In the genomic region with DNA sequence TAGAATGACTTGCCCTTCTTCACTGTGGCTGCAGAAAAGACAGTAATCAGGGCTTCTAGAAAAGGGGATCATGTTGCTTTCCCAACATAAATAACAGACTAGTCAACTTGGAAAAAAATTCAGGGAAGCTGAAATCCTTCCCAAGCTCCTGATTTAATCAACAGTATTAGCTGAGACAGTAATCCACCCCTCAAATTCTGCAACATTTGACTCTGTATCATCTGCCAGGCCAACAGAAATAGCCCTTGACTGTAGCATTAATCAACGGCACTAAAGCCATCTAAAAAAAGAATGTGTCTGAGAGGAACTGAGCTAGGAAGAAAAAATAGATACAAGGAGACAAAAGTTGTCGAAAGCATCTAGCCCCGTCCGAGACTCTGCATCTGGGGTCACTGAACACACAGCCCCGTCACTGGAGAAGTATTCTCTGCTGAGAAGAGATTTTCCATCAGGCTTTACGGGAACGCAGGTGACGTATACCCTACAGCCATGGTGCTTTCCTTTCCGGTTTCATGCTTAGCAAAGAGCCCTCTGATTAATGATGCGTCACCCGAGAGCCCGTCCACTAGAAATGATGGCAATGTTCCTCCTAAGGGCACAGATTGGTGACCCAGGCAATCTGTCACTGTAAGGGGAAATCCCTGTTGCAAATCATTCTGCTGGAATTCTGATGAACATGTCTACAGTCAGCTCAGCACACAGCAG, we compare ENCODE assay signal across 8 cellular contexts.
DNase-seq lines count a peak whose midpoint lies in the region; ATAC-seq, FAIRE-seq and TF ChIP-seq lines count a peak whose summit lies in the region.

No MANE protein-coding gene starts in this region.

- H3K27me3 ChIP-seq in adipocyte (replicated peaks; ENCODE audit: control insufficient read depth, insufficient read depth, low read length): no peaks in the 10 kb centered on the region

- peaks cover 4% of the 10 kb centered on the region for H3K4me1 ChIP-seq in HEK293 (ENCODE audit: control insufficient read depth, insufficient read depth, low read length)
- peaks cover 3% of the 10 kb centered on the region for H3K4me1 ChIP-seq in adipocyte (ENCODE audit: control insufficient read depth, insufficient read depth, low read length)

- DNase-seq in 8988T: peak; percentile 23
- DNase-seq in adipocyte (ENCODE audit: low read depth): peak; percentile 85
- no peak for DNase-seq in NCI-H446 treated with DMSO at 0.1 percent for 48 hours (lab: John Stamatoyannopoulos, UW)
- no peak for DNase-seq in SIG-M5 treated with dmso at 0.1 percent for 504 hours (lab: John Stamatoyannopoulos, UW; ENCODE audit: unreplicated experiment)

- POLR2A ChIA-PET in HEK293 (lab: Yijun Ruan, JAX): no interaction called here

- H3K4me3 ChIP-seq in HEK293 (ENCODE audit: low read depth, low read length) (no peak overlapping the region), adipocyte (ENCODE audit: low read length) (peak overlapping the region; percentile 45)

- CTCF ChIA-PET in HEK293 (lab: Yijun Ruan, JAX): interaction anchor here (1.5 to 2.5 kb wide), 3 partner anchors 33 to 192 kb away, joined by 4 to 9 read pairs (median 5); no protein-coding TSS in a partner anchor

- H3K9me3 ChIP-seq in HEK293 (ENCODE audit: control insufficient read depth, insufficient read depth, low read depth, low read length) (no peaks in the 10 kb centered on the region), adipocyte (ENCODE audit: control insufficient read depth, low read length) (no peaks in the 10 kb centered on the region)

- no peak overlapping the region for H3K27ac ChIP-seq in HEK293 (ENCODE audit: extremely low read depth, low read depth, low read length)

- no peaks in the 10 kb centered on the region for H3K36me3 ChIP-seq in HEK293 (ENCODE audit: control insufficient read depth in 2 of 2, insufficient read depth in 1 of 2, low read length in 2 of 2)
- H3K36me3 ChIP-seq in adipocyte (ENCODE audit: control insufficient read depth, insufficient read depth, low read length, severe bottlenecking): no peaks in the 10 kb centered on the region

- ATAC-seq in GM18511 (IDR thresholded peaks at IDR 0.05; ENCODE audit: unreplicated experiment): no peak
- no peak for ATAC-seq in GM19467 (IDR thresholded peaks at IDR 0.05; ENCODE audit: unreplicated experiment)

- no peak for TF ChIP-seq CTCF in HEK293 (tag by site-specific recombination; IDR thresholded peaks at IDR 0.05)

- peak overlapping the region; percentile 21 for H3K9ac ChIP-seq in adipocyte (ENCODE audit: low read length)

- FAIRE-seq in islet of Langerhans (lab: Jason Lieb, UNC): peak; percentile 88

TF ChIP-seq in HEK293, 187 proteins besides CTCF, POLR2A, EP300 and RAD21:
- TF ChIP-seq ZNF2 (tag by site-specific recombination; IDR thresholded peaks at IDR 0.05) (no peak), GFI1B (tag by site-specific recombination; IDR thresholded peaks at IDR 0.05) (peak; percentile 27; the same call in 1 of the 2 replicates)
- TF ChIP-seq, protein P1, sequence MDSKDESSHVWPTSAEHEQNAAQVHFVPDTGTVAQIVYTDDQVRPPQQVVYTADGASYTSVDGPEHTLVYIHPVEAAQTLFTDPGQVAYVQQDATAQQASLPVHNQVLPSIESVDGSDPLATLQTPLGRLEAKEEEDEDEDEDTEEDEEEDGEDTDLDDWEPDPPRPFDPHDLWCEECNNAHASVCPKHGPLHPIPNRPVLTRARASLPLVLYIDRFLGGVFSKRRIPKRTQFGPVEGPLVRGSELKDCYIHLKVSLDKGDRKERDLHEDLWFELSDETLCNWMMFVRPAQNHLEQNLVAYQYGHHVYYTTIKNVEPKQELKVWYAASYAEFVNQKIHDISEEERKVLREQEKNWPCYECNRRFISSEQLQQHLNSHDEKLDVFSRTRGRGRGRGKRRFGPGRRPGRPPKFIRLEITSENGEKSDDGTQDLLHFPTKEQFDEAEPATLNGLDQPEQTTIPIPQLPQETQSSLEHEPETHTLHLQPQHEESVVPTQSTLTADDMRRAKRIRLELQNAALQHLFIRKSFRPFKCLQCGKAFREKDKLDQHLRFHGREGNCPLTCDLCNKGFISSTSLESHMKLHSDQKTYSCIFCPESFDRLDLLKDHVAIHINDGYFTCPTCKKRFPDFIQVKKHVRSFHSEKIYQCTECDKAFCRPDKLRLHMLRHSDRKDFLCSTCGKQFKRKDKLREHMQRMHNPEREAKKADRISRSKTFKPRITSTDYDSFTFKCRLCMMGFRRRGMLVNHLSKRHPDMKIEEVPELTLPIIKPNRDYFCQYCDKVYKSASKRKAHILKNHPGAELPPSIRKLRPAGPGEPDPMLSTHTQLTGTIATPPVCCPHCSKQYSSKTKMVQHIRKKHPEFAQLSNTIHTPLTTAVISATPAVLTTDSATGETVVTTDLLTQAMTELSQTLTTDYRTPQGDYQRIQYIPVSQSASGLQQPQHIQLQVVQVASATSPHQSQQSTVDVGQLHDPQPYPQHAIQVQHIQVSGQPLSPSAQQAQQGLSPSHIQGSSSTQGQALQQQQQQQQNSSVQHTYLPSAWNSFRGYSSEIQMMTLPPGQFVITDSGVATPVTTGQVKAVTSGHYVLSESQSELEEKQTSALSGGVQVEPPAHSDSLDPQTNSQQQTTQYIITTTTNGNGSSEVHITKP (tag by site-specific recombination; IDR thresholded peaks at IDR 0.05): peak; percentile 54

Comparison
In these comparisons a context has a peak if more than half of its experiments do, and no peak if none do; other contexts are left out.
1. DNase-seq: peak in 8988T (single experiment) and adipocyte (single experiment); none in NCI-H446 treated with DMSO at 0.1 percent for 48 hours (single experiment) and SIG-M5 treated with dmso at 0.1 percent for 504 hours (single experiment).